In genomic region chr6:1610497-1611321, GRCh38 we compare ENCODE assay signal across 8 cellular contexts. TPM values are rescaled to one million over a fixed set of nuclear protein-coding genes. Genes with fewer than 3 reads are reported as not detected.
DNase-seq lines count a peak whose midpoint lies in the region; ATAC-seq and TF ChIP-seq lines count a peak whose summit lies in the region.

No MANE protein-coding gene starts in this region.

- H3K9me3 Mint-ChIP-seq in activated CD4-positive, alpha-beta T cell treated with anti-CD3 and anti-CD28 coated beads, Interleukin-2, amount 10 ng/mL, durations not matched to agents 24 days and 14 days = no peaks in the 10 kb centered on the region
- H3K9me3 Mint-ChIP-seq in activated T-cell treated with anti-CD3 and anti-CD28 coated beads, Interleukin-2, amount 50 U/mL, for 72 hours = no peaks in the 10 kb centered on the region

- H3K36me3 ChIP-seq in right atrium auricular region = no peaks in the 10 kb centered on the region
- H3K36me3 ChIP-seq in spleen = no peaks in the 10 kb centered on the region

- peak overlapping the region; percentile 63 for H3K27ac Mint-ChIP-seq in activated CD4-positive, alpha-beta T cell treated with anti-CD3 and anti-CD28 coated beads, Interleukin-2, amount 10 ng/mL, durations not matched to agents 24 days and 14 days
- no peak overlapping the region for H3K27ac Mint-ChIP-seq in activated T-cell treated with anti-CD3 and anti-CD28 coated beads, Interleukin-2, amount 50 U/mL, for 72 hours

- no peak for TF ChIP-seq POLR2A in spleen (IDR thresholded peaks at IDR 0.05)

- H3K4me3 ChIP-seq in right atrium auricular region (peak overlapping the region; percentile 65 to 67), spleen (peak overlapping the region in 7 of 8 donors; percentile 33 to 79 (median 65))

- H3K4me1 ChIP-seq in right atrium auricular region (peaks cover 0 to 8% of the 10 kb centered on the region in 2 donors), spleen (peaks cover 19 to 93% (median 71%) of the 10 kb centered on the region in 6 donors)

- peaks cover 7% of the 10 kb centered on the region for H3K36me3 Mint-ChIP-seq in activated CD4-positive, alpha-beta T cell treated with anti-CD3 and anti-CD28 coated beads, Interleukin-2, amount 10 ng/mL, durations not matched to agents 24 days and 14 days (ENCODE audit: low read depth)
- peaks cover 3 to 6% of the 10 kb centered on the region in 2 donors for H3K36me3 Mint-ChIP-seq in activated T-cell treated with anti-CD3 and anti-CD28 coated beads, Interleukin-2, amount 50 U/mL, for 72 hours (ENCODE audit: insufficient read depth in 2 of 2)

- H3K27me3 ChIP-seq in right atrium auricular region (peaks cover 14 to 18% of the 10 kb centered on the region in 2 donors), spleen (replicated peaks in 1 of 7) (peaks cover 21 to 100% (median 96%) of the 10 kb centered on the region in 7 donors)

- H3K27ac ChIP-seq in right atrium auricular region (peak overlapping the region; percentile 88 to 92), spleen (peak overlapping the region in 2 of 8 donors; percentile 59 to 80)

- H3K27me3 Mint-ChIP-seq in activated CD4-positive, alpha-beta T cell treated with anti-CD3 and anti-CD28 coated beads, Interleukin-2, amount 10 ng/mL, durations not matched to agents 24 days and 14 days = peaks cover 62% of the 10 kb centered on the region
- peaks cover 55% of the 10 kb centered on the region for H3K27me3 Mint-ChIP-seq in activated T-cell treated with anti-CD3 and anti-CD28 coated beads, Interleukin-2, amount 50 U/mL, for 72 hours (ENCODE audit: low read depth)

- intact Hi-C loops in activated CD4-positive, alpha-beta T cell treated with anti-CD3 and anti-CD28 coated beads, Interleukin-2, amount 10 ng/mL, durations not matched to agents 24 days and 14 days (cut with micrococcal nuclease) = loop anchor here (5.0 kb wide), 2 partner anchors 298 to 1622 kb away; partner anchors contain the start of gene FOXQ1
- intact Hi-C loops in spleen (cut with DNase I; ENCODE audit: low total_unique reads) = no loop called here

- peak overlapping the region; percentile 75 for H3K4me3 Mint-ChIP-seq in activated CD4-positive, alpha-beta T cell treated with anti-CD3 and anti-CD28 coated beads, Interleukin-2, amount 10 ng/mL, durations not matched to agents 24 days and 14 days
- peak overlapping the region; percentile 83 to 86 for H3K4me3 Mint-ChIP-seq in activated T-cell treated with anti-CD3 and anti-CD28 coated beads, Interleukin-2, amount 50 U/mL, for 72 hours

- peak; percentile 11 for ATAC-seq in HG03521 (IDR thresholded peaks at IDR 0.05; ENCODE audit: unreplicated experiment)
- peak; percentile 24 to 27 for ATAC-seq in activated T-cell treated with anti-CD3 and anti-CD28 coated beads, Interleukin-2, amount 50 U/mL, for 72 hours (replicated peaks in 1 of 2)

- DNase-seq in activated CD4-positive, alpha-beta T cell treated with anti-CD3 and anti-CD28 coated beads, Interleukin-2, amount 10 ng/mL, durations not matched to agents 24 days and 14 days = peak; percentile 76
- DNase-seq in activated CD4-positive, alpha-beta T cell treated with anti-CD3 and anti-CD28 coated beads, Interleukin-2, amount 50 U/mL, for 4 hours = no peak
- peak in 1 of 2 donors; percentile 35 for DNase-seq in activated T-cell treated with anti-CD3 and anti-CD28 coated beads, Interleukin-2, amount 50 U/mL, for 72 hours
- DNase-seq in right atrium auricular region (ENCODE audit: low spot score) (no peak), spleen (no peak), SK-N-DZ (ENCODE audit: low spot score) (no peak), putamen (ENCODE audit: low spot score) (no peak)

- H3K9me3 ChIP-seq in right atrium auricular region = no peaks in the 10 kb centered on the region
- H3K9me3 ChIP-seq in spleen = peaks cover 0 to 18% (median 0%) of the 10 kb centered on the region in 8 donors

- WGBS in spleen, 5 donors = 2 to 11% (median 3%) methylated on average over 38 to 101 of the region's 101 CpGs

- TF ChIP-seq CTCF in right atrium auricular region (IDR thresholded peaks at IDR 0.05) (no peak), spleen (IDR thresholded peaks at IDR 0.05 in 8 of 11, conservative IDR thresholded peaks at IDR 0.05 in 3 of 11) (no peak)

- H3K4me1 Mint-ChIP-seq in activated CD4-positive, alpha-beta T cell treated with anti-CD3 and anti-CD28 coated beads, Interleukin-2, amount 10 ng/mL, durations not matched to agents 24 days and 14 days = peaks cover 23% of the 10 kb centered on the region
- H3K4me1 Mint-ChIP-seq in activated T-cell treated with anti-CD3 and anti-CD28 coated beads, Interleukin-2, amount 50 U/mL, for 72 hours (ENCODE audit: low read depth) = peaks cover 47% of the 10 kb centered on the region

RNA-seq across cellular contexts. Expression of gene FOXC1, which starts 1.0 kb away (rescaled TPM):
- total RNA-seq in activated CD4-positive, alpha-beta T cell treated with anti-CD3 and anti-CD28 coated beads, Interleukin-2, amount 10 ng/mL, durations not matched to agents 24 days and 14 days = 0.07 TPM in 2 replicates
- total RNA-seq in activated T-cell treated with anti-CD3 and anti-CD28 coated beads, Interleukin-2, amount 50 U/mL, for 72 hours = under 1 TPM; 0.17 to 0.30 TPM
- total RNA-seq in right atrium auricular region (10 to 100 TPM; 13.5 to 23.6 TPM), spleen (1 to 10 TPM in 1 of 7 donors, under 1 TPM in 6; 0.37 to 1.1 (median 0.58) TPM)
- under 1 TPM; 0.20 to 0.67 (median 0.53) TPM for polyA plus RNA-seq in spleen
- polyA plus RNA-seq in SK-N-DZ (2014; cell fraction: cytosol; rRNA removed) = 14.2 and 15.1 TPM in 2 replicates
- polyA plus RNA-seq in SK-N-DZ (2014; cell fraction: nucleus; rRNA removed) = 10.1 and 11.9 TPM in 2 replicates

Comparison
In these comparisons a context has a peak if more than half of its experiments do, and no peak if none do; other contexts are left out.
1. RNA of gene FOXC1, which starts 1.0 kb away (total RNA-seq): 13.5 to 23.6 TPM in right atrium auricular region; 0.37 to 1.1 TPM in spleen, 0.17 to 0.30 TPM in activated T-cell treated with anti-CD3 and anti-CD28 coated beads, Interleukin-2, amount 50 U/mL, for 72 hours and 0.07 TPM in activated CD4-positive, alpha-beta T cell treated with anti-CD3 and anti-CD28 coated beads, Interleukin-2, amount 10 ng/mL, durations not matched to agents 24 days and 14 days; every median in the first group is over 4 times any median in the second.